ENCODE assay signal across 13 cellular contexts in the genomic region with DNA sequence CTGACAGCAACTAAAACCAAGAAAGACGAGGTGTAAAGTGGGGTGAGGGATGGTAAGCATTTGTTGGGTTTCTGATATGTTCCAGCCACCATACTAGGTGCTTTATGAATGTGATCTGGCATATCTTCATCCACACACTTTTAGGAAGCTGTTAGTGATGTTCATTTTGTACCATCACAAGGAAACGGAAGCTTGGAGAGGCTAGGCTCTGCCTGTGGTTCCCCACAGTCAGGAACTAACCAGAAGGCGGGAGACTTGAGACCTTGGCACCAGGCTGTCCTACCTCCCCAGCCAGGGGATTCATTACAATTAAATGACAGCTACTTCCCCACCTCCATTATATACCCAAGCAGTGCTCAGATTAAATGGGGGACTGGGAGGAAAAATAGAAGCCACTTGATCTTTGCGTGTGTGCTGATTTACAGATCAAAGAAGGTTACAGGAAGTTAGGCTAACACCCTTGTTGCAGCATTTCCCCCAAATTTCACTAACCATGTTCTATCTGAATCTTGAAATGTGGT. TPM values are rescaled to one million over a fixed set of nuclear protein-coding genes. Genes with fewer than 3 reads are reported as not detected.
DNase-seq lines count a peak whose midpoint lies in the region; ATAC-seq and TF ChIP-seq lines count a peak whose summit lies in the region.
"Had no signal": no experiment of that assay in that cellular context is flagged by ENCODE, and none has a peak within 500 bp of the region (broad histone marks: within the 10 kb centered on the region; RNA-seq: fewer than 3 reads in every experiment).

No MANE protein-coding gene starts in this region.

- peaks cover 85 to 99% (median 97%) of the 10 kb centered on the region in 11 experiments for H3K36me3 ChIP-seq in BLaER1 treated with 17β-estradiol and CSF1 and Interleukin-3, amounts not matched to agents 10 nM and 100 nM

- H3K4me1 Mint-ChIP-seq in T-helper 1 cell treated with Interleukin-12 subunit alpha and Interleukin-12 subunit beta and Interleukin-4 antibody, amounts not matched to agents 30 μg/mL and 1 μg/mL, for 36 hours (ENCODE audit: low read depth), result peaks cover 77% of the 10 kb centered on the region
- H3K4me1 Mint-ChIP-seq in activated naive CD4-positive, alpha-beta T cell treated with anti-CD3 and anti-CD28 coated beads for 36 hours (ENCODE audit: low read depth), result peaks cover 78% of the 10 kb centered on the region
- H3K4me1 Mint-ChIP-seq in nephron progenitor cell, result no peaks in the 10 kb centered on the region
- H3K4me1 Mint-ChIP-seq: GM23338, nephron had no signal

- no peaks in the 10 kb centered on the region for H3K27me3 Mint-ChIP-seq in T-helper 1 cell treated with Interleukin-12 subunit alpha and Interleukin-12 subunit beta and Interleukin-4 antibody, amounts not matched to agents 30 μg/mL and 1 μg/mL, for 36 hours (ENCODE audit: low read depth)
- no peaks in the 10 kb centered on the region for H3K27me3 Mint-ChIP-seq in activated naive CD4-positive, alpha-beta T cell treated with anti-CD3 and anti-CD28 coated beads for 36 hours (ENCODE audit: low read depth)
- no peaks in the 10 kb centered on the region for H3K27me3 Mint-ChIP-seq in nephron progenitor cell (ENCODE audit: low read depth, poor library complexity)

- H3K27me3 ChIP-seq in BLaER1 treated with 17β-estradiol and CSF1 and Interleukin-3, amounts not matched to agents 10 nM and 100 nM, result no peaks in the 10 kb centered on the region
- H3K27me3 ChIP-seq: right atrium auricular region had no signal

- H3K4me3 Mint-ChIP-seq in T-helper 1 cell treated with Interleukin-12 subunit alpha and Interleukin-12 subunit beta and Interleukin-4 antibody, amounts not matched to agents 30 μg/mL and 1 μg/mL, for 36 hours, result peak overlapping the region; percentile 72
- H3K4me3 Mint-ChIP-seq in activated naive CD4-positive, alpha-beta T cell treated with anti-CD3 and anti-CD28 coated beads for 36 hours, result peak overlapping the region; percentile 91
- no peak overlapping the region for H3K4me3 Mint-ChIP-seq in nephron progenitor cell
- H3K4me3 Mint-ChIP-seq: GM23338, nephron had no signal

- intact Hi-C loops in activated naive CD4-positive, alpha-beta T cell treated with anti-CD3 and anti-CD28 coated beads for 36 hours (cut with micrococcal nuclease), result loop anchor here (1.0 to 5.0 kb wide), 8 partner anchors 9 to 1603 kb away; a partner anchor contains a TSS

- peak overlapping the region in 7 of 11 experiments; percentile 21 to 48 (median 38); a peak in 9 of 22 replicates for H3K4me2 ChIP-seq in BLaER1 treated with 17β-estradiol and CSF1 and Interleukin-3, amounts not matched to agents 10 nM and 100 nM
- H3K4me2 ChIP-seq: GM23338 had no signal

- peaks cover 15% of the 10 kb centered on the region for H3K9me3 Mint-ChIP-seq in T-helper 1 cell treated with Interleukin-12 subunit alpha and Interleukin-12 subunit beta and Interleukin-4 antibody, amounts not matched to agents 30 μg/mL and 1 μg/mL, for 36 hours
- peaks cover 12% of the 10 kb centered on the region for H3K9me3 Mint-ChIP-seq in activated naive CD4-positive, alpha-beta T cell treated with anti-CD3 and anti-CD28 coated beads for 36 hours
- peaks cover 8% of the 10 kb centered on the region for H3K9me3 Mint-ChIP-seq in nephron progenitor cell
- H3K9me3 Mint-ChIP-seq: GM23338 had no signal

- TF ChIP-seq CTCF in nephron progenitor cell (IDR thresholded peaks at IDR 0.05), result no peak

- H3K9ac ChIP-seq in BLaER1 treated with 17β-estradiol and CSF1 and Interleukin-3, amounts not matched to agents 10 nM and 100 nM, result no peak overlapping the region

- peak overlapping the region in 4 of 11 experiments; percentile 3 to 45 (median 8); a peak in 3 of 22 replicates for H3K27ac ChIP-seq in BLaER1 treated with 17β-estradiol and CSF1 and Interleukin-3, amounts not matched to agents 10 nM and 100 nM
- H3K27ac ChIP-seq: right atrium auricular region had no signal

- H3K9me3 ChIP-seq in BLaER1 treated with 17β-estradiol and CSF1 and Interleukin-3, amounts not matched to agents 10 nM and 100 nM (replicated peaks in 1 of 11), result peaks cover 24 to 30% (median 28%) of the 10 kb centered on the region in 11 experiments
- H3K9me3 ChIP-seq: right atrium auricular region had no signal

- H4K20me1 ChIP-seq in BLaER1 treated with 17β-estradiol and CSF1 and Interleukin-3, amounts not matched to agents 10 nM and 100 nM, result peaks cover 0 to 3% (median 0%) of the 10 kb centered on the region in 11 experiments; a peak in 1 of 22 replicates

- peaks cover 74% of the 10 kb centered on the region for H3K36me3 Mint-ChIP-seq in T-helper 1 cell treated with Interleukin-12 subunit alpha and Interleukin-12 subunit beta and Interleukin-4 antibody, amounts not matched to agents 30 μg/mL and 1 μg/mL, for 36 hours (ENCODE audit: low read depth)
- H3K36me3 Mint-ChIP-seq in activated naive CD4-positive, alpha-beta T cell treated with anti-CD3 and anti-CD28 coated beads for 36 hours (ENCODE audit: low read depth), result peaks cover 76% of the 10 kb centered on the region
- peaks cover 79% of the 10 kb centered on the region for H3K36me3 Mint-ChIP-seq in nephron progenitor cell (ENCODE audit: low read depth)

- peaks cover 6 to 16% (median 14%) of the 10 kb centered on the region in 10 experiments; a peak in 19 of 20 replicates for H3K4me1 ChIP-seq in BLaER1 treated with 17β-estradiol and CSF1 and Interleukin-3, amounts not matched to agents 10 nM and 100 nM
- H3K4me1 ChIP-seq: right atrium auricular region had no signal

- CTCF ChIA-PET in activated naive CD4-positive, alpha-beta T cell treated with anti-CD3 and anti-CD28 coated beads for 36 hours (lab: Charles Lee), result interaction anchor here (0.6 to 3.3 kb wide), 2 partner anchors 41 to 304 kb away, joined by 5 to 9 read pairs; no protein-coding TSS in a partner anchor

- peak overlapping the region; percentile 93 for H3K27ac Mint-ChIP-seq in T-helper 1 cell treated with Interleukin-12 subunit alpha and Interleukin-12 subunit beta and Interleukin-4 antibody, amounts not matched to agents 30 μg/mL and 1 μg/mL, for 36 hours
- peak overlapping the region; percentile 99 for H3K27ac Mint-ChIP-seq in activated naive CD4-positive, alpha-beta T cell treated with anti-CD3 and anti-CD28 coated beads for 36 hours
- peak overlapping the region; percentile 32 for H3K27ac Mint-ChIP-seq in nephron progenitor cell
- H3K27ac Mint-ChIP-seq: GM23338, nephron had no signal

- ATAC-seq in GM21526 (IDR thresholded peaks at IDR 0.05; ENCODE audit: low FRiP score, unreplicated experiment), result no peak
- ATAC-seq: GM23338 had no signal

- H3K4me3 ChIP-seq in BLaER1 treated with 17β-estradiol and CSF1 and Interleukin-3, amounts not matched to agents 10 nM and 100 nM, result no peak overlapping the region
- H3K4me3 ChIP-seq: GM23338, right atrium auricular region had no signal

- peak; percentile 73 for DNase-seq in activated naive CD4-positive, alpha-beta T cell treated with anti-CD3 and anti-CD28 coated beads for 36 hours
- no peak for DNase-seq in nephron progenitor cell
- no peak for DNase-seq in COLO829 (ENCODE audit: low spot score)
- DNase-seq in NCI-H2029 treated with DMSO at 0.1 percent for 48 hours (lab: John Stamatoyannopoulos, UW), result no peak
- no peak for DNase-seq in AML-193 (lab: John Stamatoyannopoulos, UW)
- DNase-seq: DMS 273 treated with DMSO at 0.1 percent for 48 hours; effector CD8-positive, alpha-beta T cell had no signal

RNA-seq across cellular contexts. Expression of a gene that starts 43.0 kb away (rescaled TPM):
- 100 to 1,000 TPM; 350 to 358 TPM for total RNA-seq in activated naive CD4-positive, alpha-beta T cell treated with anti-CD3 and anti-CD28 coated beads for 36 hours

Comparison
In these comparisons a context has a peak if more than half of its experiments do, and no peak if none do; other contexts are left out.
1. H3K27ac Mint-ChIP-seq: peak in every context shown above with its lines; median percentile 99 in activated naive CD4-positive, alpha-beta T cell treated with anti-CD3 and anti-CD28 coated beads for 36 hours; 93 in T-helper 1 cell treated with Interleukin-12 subunit alpha and Interleukin-12 subunit beta and Interleukin-4 antibody, amounts not matched to agents 30 μg/mL and 1 μg/mL, for 36 hours; 32 in nephron progenitor cell.